25 cellular contexts compared by ENCODE assay signal in genomic region chr18:74918276-74918675, GRCh38.
"Had no signal": no experiment of that assay in that cellular context is flagged by ENCODE, and none has a peak within 500 bp of the region (broad histone marks: within the 10 kb centered on the region; RNA-seq: fewer than 3 reads in every experiment).

No MANE protein-coding gene starts in this region.

- H3K27ac Mint-ChIP-seq: natural killer cell treated with Interleukin-12 subunit alpha and Interleukin-12 subunit beta and Interleukin-15 and Interleukin-18, amount 100 ng/mL, for 72 hours; stimulated activated effector memory CD8-positive, alpha-beta T cell treated with anti-CD3 and anti-CD28 coated beads, Interleukin-12 subunit alpha, Interleukin-12 subunit beta, amount 100 ng/mL, for 72 hours had no signal

- DNase-seq: effector CD8-positive, alpha-beta T cell; foreskin melanocyte; head of caudate nucleus; left colon; left ventricle myocardium superior; mesenchymal stem cell; midbrain; occipital lobe; retina; right lobe of liver; stimulated activated CD4-positive, alpha-beta T cell treated with anti-CD3 and anti-CD28 coated beads, Interleukin-4, amount 100 ng/mL, for 1 hour; stimulated activated CD8-positive, alpha-beta memory T cell treated with anti-CD3 and anti-CD28 coated beads, Interleukin-4, amount 100 ng/mL, for 48 hours; stimulated activated naive CD8-positive, alpha-beta T cell treated with anti-CD3 and anti-CD28 coated beads, Interleukin-15, Interleukin-2, amounts not matched to agents 100 U/mL and 50 U/mL, for 24 hours; thyroid gland; upper lobe of right lung had no signal

- H3K27me3 ChIP-seq: hepatocyte, right lobe of liver, suprapubic skin, thyroid gland, upper lobe of right lung, vagina had no signal

- ATAC-seq: left colon; left ventricle myocardium superior; natural killer cell treated with Interleukin-12 subunit alpha and Interleukin-12 subunit beta and Interleukin-15 and Interleukin-18, amount 100 ng/mL, for 72 hours; right lobe of liver; stimulated activated effector memory CD8-positive, alpha-beta T cell treated with anti-CD3 and anti-CD28 coated beads, Interleukin-12 subunit alpha, Interleukin-12 subunit beta, amount 100 ng/mL, for 72 hours; stimulated activated naive CD8-positive, alpha-beta T cell treated with anti-CD3 and anti-CD28 coated beads, Interleukin-15, Interleukin-2, amounts not matched to agents 100 U/mL and 50 U/mL, for 24 hours; upper lobe of right lung had no signal

- H3K9ac ChIP-seq: parathyroid adenoma had no signal

- H3K27ac ChIP-seq: coronary artery, epithelial cell of prostate, hepatocyte, parathyroid adenoma, prostate gland, right lobe of liver, suprapubic skin, thyroid gland, upper lobe of right lung, vagina had no signal

- H3K4me3 ChIP-seq: coronary artery, hepatocyte, lung, prostate gland, right lobe of liver, suprapubic skin, thyroid gland, upper lobe of right lung, vagina had no signal

- H3K9me3 Mint-ChIP-seq: natural killer cell treated with Interleukin-12 subunit alpha and Interleukin-12 subunit beta and Interleukin-15 and Interleukin-18, amount 100 ng/mL, for 72 hours; stimulated activated effector memory CD8-positive, alpha-beta T cell treated with anti-CD3 and anti-CD28 coated beads, Interleukin-12 subunit alpha, Interleukin-12 subunit beta, amount 100 ng/mL, for 72 hours had no signal

- H3K4me2 ChIP-seq: hepatocyte had no signal

- H3K4me3 Mint-ChIP-seq: natural killer cell treated with Interleukin-12 subunit alpha and Interleukin-12 subunit beta and Interleukin-15 and Interleukin-18, amount 100 ng/mL, for 72 hours; stimulated activated effector memory CD8-positive, alpha-beta T cell treated with anti-CD3 and anti-CD28 coated beads, Interleukin-12 subunit alpha, Interleukin-12 subunit beta, amount 100 ng/mL, for 72 hours had no signal

- H3K4me1 ChIP-seq: prostate gland, right lobe of liver, suprapubic skin, thyroid gland, upper lobe of right lung, vagina had no signal

- H2AFZ ChIP-seq: hepatocyte, parathyroid adenoma had no signal

- H3K36me3 Mint-ChIP-seq: natural killer cell treated with Interleukin-12 subunit alpha and Interleukin-12 subunit beta and Interleukin-15 and Interleukin-18, amount 100 ng/mL, for 72 hours; stimulated activated effector memory CD8-positive, alpha-beta T cell treated with anti-CD3 and anti-CD28 coated beads, Interleukin-12 subunit alpha, Interleukin-12 subunit beta, amount 100 ng/mL, for 72 hours had no signal

- H3K27me3 Mint-ChIP-seq: natural killer cell treated with Interleukin-12 subunit alpha and Interleukin-12 subunit beta and Interleukin-15 and Interleukin-18, amount 100 ng/mL, for 72 hours had no signal

- H3K36me3 ChIP-seq: prostate gland, right lobe of liver, suprapubic skin, thyroid gland, upper lobe of right lung, vagina had no signal

- H3K9me3 ChIP-seq: prostate gland, right lobe of liver, suprapubic skin, thyroid gland, upper lobe of right lung, vagina had no signal
